9 cellular contexts compared by ENCODE assay signal in the genomic region with DNA sequence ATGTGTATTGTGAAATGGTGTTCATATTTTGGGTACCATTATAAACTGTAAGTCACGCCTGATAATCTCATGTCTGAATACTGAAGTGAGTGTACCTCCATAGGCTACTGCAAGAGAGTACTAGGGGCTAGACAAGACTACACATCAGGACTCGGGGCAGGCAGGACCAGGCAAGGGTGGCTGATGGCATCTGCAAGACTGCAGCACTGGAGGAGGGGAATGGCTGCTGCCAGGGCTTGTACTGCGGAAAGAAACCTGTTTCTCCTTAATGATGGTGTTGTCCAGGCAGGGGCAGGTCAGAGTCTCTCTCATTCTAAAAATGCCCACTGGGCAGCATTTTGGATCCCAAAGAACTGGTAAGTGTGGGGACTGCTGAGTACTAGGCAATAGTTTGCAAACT.
"Had no signal": no experiment of that assay in that cellular context is flagged by ENCODE, and none has a peak within 500 bp of the region (broad histone marks: within the 10 kb centered on the region; RNA-seq: fewer than 3 reads in every experiment).

No MANE protein-coding gene starts in this region.

- H2AFZ ChIP-seq: GM23338 had no signal

- H3K4me1 ChIP-seq: HAP-1 had no signal

- H3K9me3 Mint-ChIP-seq: GM23338, IgD-negative memory B cell had no signal

- H3K36me3 Mint-ChIP-seq: IgD-negative memory B cell had no signal

- H3K27me3 Mint-ChIP-seq: IgD-negative memory B cell had no signal

- H3K9me3 ChIP-seq: HAP-1 had no signal

- H3K4me3 Mint-ChIP-seq: GM23338, HFFc6, IgD-negative memory B cell had no signal

- H3K36me3 ChIP-seq: HAP-1 had no signal

- H3K4me2 ChIP-seq: GM23338 had no signal

- DNase-seq: H7, HFFc6, KBM-7 had no signal

- H3K27ac ChIP-seq: HL-60 had no signal

- FAIRE-seq: HepG2 had no signal

- ATAC-seq: GM23338, HCT116, HepG2 had no signal

- H3K4me3 ChIP-seq: GM23338, HAP-1 had no signal

- H3K27ac Mint-ChIP-seq: GM23338, HFFc6, IgD-negative memory B cell had no signal
